In the genomic region with DNA sequence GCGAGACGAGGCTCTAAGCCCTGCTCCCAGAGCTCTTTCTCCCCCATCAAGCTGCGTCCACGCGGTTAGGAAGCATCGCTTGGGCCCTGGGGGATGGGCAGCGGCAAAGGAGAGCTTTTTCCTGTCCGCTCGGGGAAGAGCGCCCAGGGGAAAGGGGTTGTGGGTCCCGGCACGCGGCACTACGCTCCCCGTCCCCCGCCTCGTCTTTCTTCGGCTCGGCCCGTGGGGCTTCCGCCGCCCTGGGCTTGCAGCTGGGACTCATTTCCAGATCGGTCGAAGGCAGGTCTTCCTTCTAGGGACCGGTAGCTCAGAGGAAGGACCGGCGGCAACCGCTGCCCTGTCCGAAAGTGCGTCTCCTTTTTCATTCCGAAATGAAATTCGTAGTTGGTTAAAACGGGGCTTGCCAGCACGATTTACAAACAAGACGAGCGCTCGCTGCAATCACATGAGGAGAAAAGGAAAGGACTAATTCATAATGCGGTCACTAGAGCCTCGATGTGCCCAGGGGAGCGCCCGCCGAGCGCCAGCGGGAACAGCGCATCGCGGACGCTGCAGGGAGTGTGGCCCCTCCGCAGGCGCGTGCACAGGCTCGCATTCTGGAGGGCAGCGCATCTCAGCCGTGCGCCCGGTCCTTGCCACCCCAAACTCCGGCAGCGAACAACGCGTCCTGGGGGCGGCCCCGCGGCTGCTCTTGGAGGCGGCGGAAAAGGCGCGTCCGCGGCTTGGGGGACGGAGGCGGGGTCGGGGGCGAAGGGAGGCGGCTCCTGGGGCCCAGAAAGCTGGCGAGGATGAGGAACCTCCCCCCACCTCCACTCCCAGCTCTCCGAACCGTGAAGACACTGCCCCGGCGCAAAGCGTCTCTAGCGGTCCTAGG, we compare ENCODE assay signal across 8 cellular contexts. TPM values are rescaled to one million over a fixed set of nuclear protein-coding genes. Genes with fewer than 3 reads are reported as not detected.
A peak's percentile ranks its signal among the peaks of the same experiment; 100 is the strongest.
DNase-seq lines count a peak whose midpoint lies in the region; ATAC-seq and TF ChIP-seq lines count a peak whose summit lies in the region.

No MANE protein-coding gene starts in this region.

- peak; percentile 55 for DNase-seq in 8988T
- DNase-seq in NCI-H446 (lab: John Stamatoyannopoulos, UW) = peak; percentile 36 to 72
- peak; percentile 92 for DNase-seq in activated CD4-positive, alpha-beta memory T cell treated with anti-CD3 and anti-CD28 coated beads for 36 hours
- peak; percentile 53 for DNase-seq in endothelial cell (ENCODE audit: low spot score)
- DNase-seq in natural killer cell = peak; percentile 51
- DNase-seq in stomach = peak; percentile 52

- TF ChIP-seq EP300 in stomach (IDR thresholded peaks at IDR 0.05) = no peak

- no peaks in the 10 kb centered on the region for H3K9me3 ChIP-seq in stomach

- H3K4me1 ChIP-seq in stomach = peaks cover 10 to 43% (median 29%) of the 10 kb centered on the region in 4 donors

- H3K27me3 ChIP-seq in stomach = peaks cover 0 to 89% (median 40%) of the 10 kb centered on the region in 3 donors

- no peak for TF ChIP-seq CTCF in endothelial cell (IDR thresholded peaks at IDR 0.05; ENCODE audit: unreplicated experiment)
- no peak for TF ChIP-seq CTCF in natural killer cell (IDR thresholded peaks at IDR 0.05)
- TF ChIP-seq CTCF in stomach (IDR thresholded peaks at IDR 0.05) = no peak

- 0 to 1% (median 1%) methylated on average over 33 to 81 of the region's 81 CpGs for WGBS in stomach, 5 donors

- H3K4me3 ChIP-seq in stomach = peak overlapping the region; percentile 55 to 62 (median 58)

- CTCF ChIA-PET in activated CD4-positive, alpha-beta memory T cell treated with anti-CD3 and anti-CD28 coated beads for 36 hours (lab: Charles Lee) = interaction anchor here (0.9 to 3.8 kb wide), 10 partner anchors 15 to 233 kb away, joined by 3 to 19 read pairs (median 4); a partner anchor contains a TSS

- intact Hi-C loops in activated CD4-positive, alpha-beta memory T cell treated with anti-CD3 and anti-CD28 coated beads for 36 hours (cut with micrococcal nuclease) = loop anchor here (1.0 to 5.0 kb wide), 9 partner anchors 15 to 216 kb away; a partner anchor contains a TSS
- intact Hi-C loops in natural killer cell (cut with micrococcal nuclease) (loop anchor here (2.0 to 5.0 kb wide), 2 partner anchors 17 to 54 kb away; a partner anchor contains a TSS), stomach (cut with DNase I; ENCODE audit: low total_unique reads) (no loop called here)

- peak; percentile 44 for ATAC-seq in HG02938 (IDR thresholded peaks at IDR 0.05; ENCODE audit: unreplicated experiment)
- peak; percentile 38 to 65 (median 51) for ATAC-seq in natural killer cell

- peak overlapping the region; percentile 0 to 71 (median 55) for H3K27ac ChIP-seq in stomach

- H3K27ac Mint-ChIP-seq in activated CD4-positive, alpha-beta memory T cell treated with anti-CD3 and anti-CD28 coated beads for 36 hours = peak overlapping the region; percentile 91
- H3K27ac Mint-ChIP-seq in endothelial cell (ENCODE audit: unreplicated experiment) = no peak overlapping the region
- peak overlapping the region; percentile 64 to 75 for H3K27ac Mint-ChIP-seq in natural killer cell

- POLR2A ChIA-PET in activated CD4-positive, alpha-beta memory T cell treated with anti-CD3 and anti-CD28 coated beads for 36 hours (lab: Charles Lee) = interaction anchor here (0.5 to 8.1 kb wide), 9 partner anchors 10 to 207 kb away, joined by 3 to 70 read pairs (median 8); a partner anchor contains a TSS

- H3K4me1 Mint-ChIP-seq in activated CD4-positive, alpha-beta memory T cell treated with anti-CD3 and anti-CD28 coated beads for 36 hours (ENCODE audit: low read depth) = peaks cover 59% of the 10 kb centered on the region
- peaks cover 12% of the 10 kb centered on the region for H3K4me1 Mint-ChIP-seq in endothelial cell (ENCODE audit: unreplicated experiment)
- peaks cover 67 to 76% of the 10 kb centered on the region in 2 donors for H3K4me1 Mint-ChIP-seq in natural killer cell

- H3K4me3 Mint-ChIP-seq in activated CD4-positive, alpha-beta memory T cell treated with anti-CD3 and anti-CD28 coated beads for 36 hours = peak overlapping the region; percentile 91
- H3K4me3 Mint-ChIP-seq in endothelial cell (ENCODE audit: unreplicated experiment) (peak overlapping the region; percentile 72), natural killer cell (peak overlapping the region; percentile 90)

- H3K27me3 Mint-ChIP-seq in activated CD4-positive, alpha-beta memory T cell treated with anti-CD3 and anti-CD28 coated beads for 36 hours = no peaks in the 10 kb centered on the region
- H3K27me3 Mint-ChIP-seq in endothelial cell (ENCODE audit: unreplicated experiment) (peaks cover 10% of the 10 kb centered on the region), natural killer cell (ENCODE audit: low read depth in 2 of 2) (no peaks in the 10 kb centered on the region)

- TF ChIP-seq POLR2A in GM15510 (IDR thresholded peaks at IDR 0.05; ENCODE audit: borderline replicate concordance, extremely low read depth, insufficient read length) (peak; percentile 93), stomach (IDR thresholded peaks at IDR 0.05) (no peak)

- H3K36me3 Mint-ChIP-seq in activated CD4-positive, alpha-beta memory T cell treated with anti-CD3 and anti-CD28 coated beads for 36 hours = peaks cover 9% of the 10 kb centered on the region
- H3K36me3 Mint-ChIP-seq in endothelial cell (ENCODE audit: low read depth, unreplicated experiment) (no peaks in the 10 kb centered on the region), natural killer cell (no peaks in the 10 kb centered on the region)

- H3K9me3 Mint-ChIP-seq in activated CD4-positive, alpha-beta memory T cell treated with anti-CD3 and anti-CD28 coated beads for 36 hours = no peaks in the 10 kb centered on the region
- H3K9me3 Mint-ChIP-seq in endothelial cell (ENCODE audit: unreplicated experiment) (no peaks in the 10 kb centered on the region), natural killer cell (no peaks in the 10 kb centered on the region)

- no peaks in the 10 kb centered on the region for H3K36me3 ChIP-seq in stomach

RNA-seq across cellular contexts. Expression of a gene that starts 3.6 kb away (rescaled TPM):
- 10 to 100 TPM; 30.2 TPM for total RNA-seq in activated CD4-positive, alpha-beta memory T cell treated with anti-CD3 and anti-CD28 coated beads for 36 hours
- total RNA-seq in endothelial cell (ENCODE audit: unreplicated experiment) = 1.8 TPM
- 10 to 100 TPM; 14.1 to 28.7 (median 20.5) TPM for total RNA-seq in natural killer cell
- total RNA-seq in stomach = 1 to 10 TPM in 1 of 5 donors, under 1 TPM in 1, not detected in 3; 0.29 to 3.9 TPM
- polyA plus RNA-seq in stomach = under 1 TPM in 2 of 3 donors, not detected in 1; 0.44 to 0.78 TPM

RNA-seq across cellular contexts. Expression of a gene that starts 14.1 kb away (rescaled TPM):
- total RNA-seq in activated CD4-positive, alpha-beta memory T cell treated with anti-CD3 and anti-CD28 coated beads for 36 hours = 10 to 100 TPM; 96.9 to 98.8 TPM
- total RNA-seq in endothelial cell (ENCODE audit: unreplicated experiment) (9.7 TPM), natural killer cell (1 to 10 TPM; 2.1 to 2.9 (median 2.7) TPM), stomach (1 to 10 TPM; 1.3 to 7.7 (median 1.8) TPM)
- 1 to 10 TPM; 3.1 to 4.7 (median 3.3) TPM for polyA plus RNA-seq in stomach

RNA-seq across cellular contexts. Expression of a gene that starts 16.1 kb away (rescaled TPM):
- 100 to 1,000 TPM; 165 to 175 TPM for total RNA-seq in activated CD4-positive, alpha-beta memory T cell treated with anti-CD3 and anti-CD28 coated beads for 36 hours
- total RNA-seq in endothelial cell (ENCODE audit: unreplicated experiment) = 168 TPM
- total RNA-seq in natural killer cell = 100 to 1,000 TPM; 207 to 236 (median 228) TPM
- 100 to 1,000 TPM in 2 of 5 donors, 10 to 100 TPM in 3; 74.0 to 184 (median 88.1) TPM for total RNA-seq in stomach
- 10 to 100 TPM; 31.2 to 67.1 (median 33.8) TPM for polyA plus RNA-seq in stomach

RNA-seq across cellular contexts. Expression of a gene that starts 55.4 kb away (rescaled TPM):
- total RNA-seq in activated CD4-positive, alpha-beta memory T cell treated with anti-CD3 and anti-CD28 coated beads for 36 hours = 10 to 100 TPM; 86.6 to 87.1 TPM
- total RNA-seq in endothelial cell (ENCODE audit: unreplicated experiment) (63.7 TPM), natural killer cell (100 to 1,000 TPM in 2 of 3 donors, 10 to 100 TPM in 1; 74.9 to 109 (median 106) TPM), stomach (100 to 1,000 TPM in 2 of 5 donors, 10 to 100 TPM in 3; 58.3 to 161 (median 95.3) TPM)
- 10 to 100 TPM; 29.3 to 43.4 (median 42.3) TPM for polyA plus RNA-seq in stomach

RNA-seq across cellular contexts. Expression of a gene that starts 55.7 kb away (rescaled TPM):
- 10 to 100 TPM; 19.3 to 22.2 TPM for total RNA-seq in activated CD4-positive, alpha-beta memory T cell treated with anti-CD3 and anti-CD28 coated beads for 36 hours
- total RNA-seq in endothelial cell (ENCODE audit: unreplicated experiment) (39.0 TPM), natural killer cell (10 to 100 TPM; 49.8 to 59.3 (median 54.5) TPM), stomach (10 to 100 TPM in 4 of 5 donors, 1 to 10 TPM in 1; 5.8 to 51.6 (median 21.9) TPM)
- polyA plus RNA-seq in stomach = 10 to 100 TPM in 1 of 3 donors, 1 to 10 TPM in 2; 5.7 to 11.4 (median 9.6) TPM

Comparison
In these comparisons a context has a peak if more than half of its experiments do, and no peak if none do; other contexts are left out.
1. Peak in every context shown above with its lines: DNase-seq, ATAC-seq, H3K4me3 ChIP-seq and H3K27ac ChIP-seq.